ENCODE assay signal across 1 cellular context in the genomic region with DNA sequence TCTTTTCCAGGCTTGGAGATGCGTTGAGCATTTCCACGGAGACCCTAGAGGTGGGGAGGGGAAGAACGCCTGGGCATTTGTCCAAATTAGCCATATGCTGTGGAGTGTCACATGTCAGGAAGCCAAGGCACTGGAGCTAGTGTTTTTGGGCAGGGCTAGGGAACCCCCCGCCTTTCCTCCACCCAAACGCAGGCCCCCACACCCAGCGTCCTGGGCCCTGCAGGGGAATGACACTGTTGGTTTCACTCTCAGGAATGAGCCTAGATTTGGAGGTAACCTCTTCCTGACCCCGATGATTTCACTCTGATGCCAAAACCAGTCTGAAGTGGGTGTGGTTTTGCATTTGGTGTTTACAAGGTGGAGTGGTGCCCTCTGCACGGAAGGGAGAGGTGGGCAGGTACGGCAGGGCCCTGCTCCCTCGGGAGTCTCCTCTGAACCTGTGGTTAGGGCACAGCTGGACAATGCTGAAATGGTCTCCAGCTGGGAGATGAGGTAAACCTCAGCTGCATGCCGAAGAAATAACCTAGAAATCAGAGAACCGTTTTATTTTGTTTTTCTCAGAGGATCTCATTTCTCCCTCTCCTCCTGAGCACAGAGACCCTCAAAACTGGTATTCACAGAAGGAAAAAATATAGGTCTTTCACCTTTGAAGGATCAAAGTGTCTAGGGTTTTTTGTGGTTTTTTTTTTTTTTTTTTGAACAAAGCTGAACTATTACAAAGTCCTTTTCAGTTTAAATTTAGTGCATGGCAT.
TF ChIP-seq lines count a peak whose summit lies in the region.

No MANE protein-coding gene starts in this region.

TF ChIP-seq in A549, 52 proteins besides CTCF, POLR2A, EP300 and RAD21 (continued from another document):
- TF ChIP-seq, protein P1, sequence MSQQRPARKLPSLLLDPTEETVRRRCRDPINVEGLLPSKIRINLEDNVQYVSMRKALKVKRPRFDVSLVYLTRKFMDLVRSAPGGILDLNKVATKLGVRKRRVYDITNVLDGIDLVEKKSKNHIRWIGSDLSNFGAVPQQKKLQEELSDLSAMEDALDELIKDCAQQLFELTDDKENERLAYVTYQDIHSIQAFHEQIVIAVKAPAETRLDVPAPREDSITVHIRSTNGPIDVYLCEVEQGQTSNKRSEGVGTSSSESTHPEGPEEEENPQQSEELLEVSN (IDR thresholded peaks at IDR 0.05; ENCODE audit: borderline replicate concordance, low read depth) = no peak
- no peak for TF ChIP-seq HOXB5 (CRISPR knock-in tag; IDR thresholded peaks at IDR 0.05)
- no peak for TF ChIP-seq SREBF2 (IDR thresholded peaks at IDR 0.05)
- no peak for TF ChIP-seq MAZ (IDR thresholded peaks at IDR 0.05; ENCODE audit: borderline replicate concordance, low read depth, low read length)
- TF ChIP-seq, protein P2, sequence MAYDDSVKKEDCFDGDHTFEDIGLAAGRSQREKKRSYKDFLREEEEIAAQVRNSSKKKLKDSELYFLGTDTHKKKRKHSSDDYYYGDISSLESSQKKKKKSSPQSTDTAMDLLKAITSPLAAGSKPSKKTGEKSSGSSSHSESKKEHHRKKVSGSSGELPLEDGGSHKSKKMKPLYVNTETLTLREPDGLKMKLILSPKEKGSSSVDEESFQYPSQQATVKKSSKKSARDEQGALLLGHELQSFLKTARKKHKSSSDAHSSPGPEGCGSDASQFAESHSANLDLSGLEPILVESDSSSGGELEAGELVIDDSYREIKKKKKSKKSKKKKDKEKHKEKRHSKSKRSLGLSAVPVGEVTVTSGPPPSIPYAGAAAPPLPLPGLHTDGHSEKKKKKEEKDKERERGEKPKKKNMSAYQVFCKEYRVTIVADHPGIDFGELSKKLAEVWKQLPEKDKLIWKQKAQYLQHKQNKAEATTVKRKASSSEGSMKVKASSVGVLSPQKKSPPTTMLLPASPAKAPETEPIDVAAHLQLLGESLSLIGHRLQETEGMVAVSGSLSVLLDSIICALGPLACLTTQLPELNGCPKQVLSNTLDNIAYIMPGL (CRISPR knock-in tag; IDR thresholded peaks at IDR 0.05; ENCODE audit: borderline replicate concordance) = no peak
- TF ChIP-seq, protein P3, sequence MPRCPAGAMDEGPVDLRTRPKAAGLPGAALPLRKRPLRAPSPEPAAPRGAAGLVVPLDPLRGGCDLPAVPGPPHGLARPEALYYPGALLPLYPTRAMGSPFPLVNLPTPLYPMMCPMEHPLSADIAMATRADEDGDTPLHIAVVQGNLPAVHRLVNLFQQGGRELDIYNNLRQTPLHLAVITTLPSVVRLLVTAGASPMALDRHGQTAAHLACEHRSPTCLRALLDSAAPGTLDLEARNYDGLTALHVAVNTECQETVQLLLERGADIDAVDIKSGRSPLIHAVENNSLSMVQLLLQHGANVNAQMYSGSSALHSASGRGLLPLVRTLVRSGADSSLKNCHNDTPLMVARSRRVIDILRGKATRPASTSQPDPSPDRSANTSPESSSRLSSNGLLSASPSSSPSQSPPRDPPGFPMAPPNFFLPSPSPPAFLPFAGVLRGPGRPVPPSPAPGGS (IDR thresholded peaks at IDR 0.05) = no peak
